ENCODE assay signal across 12 cellular contexts in the genomic region with DNA sequence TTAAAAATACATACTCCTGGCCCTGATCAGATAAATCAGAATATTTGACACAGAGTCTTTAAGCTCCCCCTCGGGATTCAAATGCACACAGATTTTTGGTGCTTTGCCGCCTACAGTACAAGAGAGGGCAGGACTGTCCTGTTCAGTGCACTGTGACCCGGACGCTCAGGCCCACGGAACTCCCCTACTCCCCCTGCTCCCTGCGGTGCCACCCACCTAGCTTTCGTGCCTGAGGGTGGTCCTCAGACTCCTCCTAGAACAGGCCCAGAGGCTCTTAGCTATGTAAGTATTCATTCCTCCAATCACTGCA. TPM values are rescaled to one million over a fixed set of nuclear protein-coding genes. Genes with fewer than 3 reads are reported as not detected.
DNase-seq lines count a peak whose midpoint lies in the region; ATAC-seq, FAIRE-seq and TF ChIP-seq lines count a peak whose summit lies in the region.
"Had no signal": no experiment of that assay in that cellular context is flagged by ENCODE, and none has a peak within 500 bp of the region (broad histone marks: within the 10 kb centered on the region; RNA-seq: fewer than 3 reads in every experiment).

No MANE protein-coding gene starts in this region.

- peak overlapping the region; percentile 78 for H3K4me2 ChIP-seq in astrocyte (ENCODE audit: low read length)

- TF ChIP-seq CTCF in C4-2B (conservative IDR thresholded peaks at IDR 0.05) (no peak), astrocyte (IDR thresholded peaks at IDR 0.05; ENCODE audit: insufficient read depth, low read depth, low read length) (no peak), sigmoid colon (IDR thresholded peaks at IDR 0.05) (no peak)

- peak overlapping the region; percentile 76 for H2AFZ ChIP-seq in astrocyte (ENCODE audit: low read depth, low read length)

- H3K36me3 Mint-ChIP-seq in astrocyte (ENCODE audit: low read depth, unreplicated experiment), result no peaks in the 10 kb centered on the region
- H3K36me3 Mint-ChIP-seq in stimulated activated memory B cell treated with anti-CD40 and anti-IgM and Interleukin-4, amounts not matched to agents 10 μg/mL and 1 μg/mL and 100 μg/mL, for 72 hours, result no peaks in the 10 kb centered on the region
- H3K36me3 Mint-ChIP-seq: activated naive CD4-positive, alpha-beta T cell treated with anti-CD3 and anti-CD28 coated beads, Interleukin-2, amount 10 ng/mL, durations not matched to agents 7 days and 5 days had no signal

- ATAC-seq in stimulated activated memory B cell treated with anti-CD40 and anti-IgM and Interleukin-4, amounts not matched to agents 10 μg/mL and 1 μg/mL and 100 μg/mL, for 72 hours, result no peak

- intact Hi-C loops in sigmoid colon (cut with DNase I), result no loop called here

- WGBS in sigmoid colon, 2 donors, result 26 to 63% methylated on average over 7 of the region's 7 CpGs

- peak overlapping the region; percentile 75 for H3K9ac ChIP-seq in astrocyte (ENCODE audit: low read length)

- TF ChIP-seq POLR2A in sigmoid colon (IDR thresholded peaks at IDR 0.05), result no peak

- peaks cover 14% of the 10 kb centered on the region for H3K27me3 Mint-ChIP-seq in astrocyte (ENCODE audit: low read depth, unreplicated experiment)
- peaks cover 25% of the 10 kb centered on the region for H3K27me3 Mint-ChIP-seq in stimulated activated memory B cell treated with anti-CD40 and anti-IgM and Interleukin-4, amounts not matched to agents 10 μg/mL and 1 μg/mL and 100 μg/mL, for 72 hours

- no peaks in the 10 kb centered on the region for H3K79me2 ChIP-seq in astrocyte (ENCODE audit: insufficient read depth, low read length)

- DNase-seq in astrocyte (ENCODE audit: low read depth), result no peak
- DNase-seq in sigmoid colon, result no peak
- no peak for DNase-seq in NAMALWA (ENCODE audit: low spot score)
- DNase-seq in RPMI8226, result no peak
- no peak for DNase-seq in HPDE6-E6E7 (ENCODE audit: extremely low spot score)
- DNase-seq: activated naive CD4-positive, alpha-beta T cell treated with anti-CD3 and anti-CD28 coated beads, Interleukin-2, amount 10 ng/mL, durations not matched to agents 7 days and 5 days; cerebellar nuclear complex had no signal

- H3K27ac ChIP-seq in C4-2B, result peak overlapping the region; percentile 58
- H3K27ac ChIP-seq in astrocyte (ENCODE audit: low read depth, low read length), result peak overlapping the region; percentile 97
- H3K27ac ChIP-seq in layer of hippocampus (ENCODE audit: low read depth, low read length), result peak overlapping the region; percentile 66
- H3K27ac ChIP-seq in sigmoid colon, result peak overlapping the region; percentile 54 to 74 (median 62)

- no peak for TF ChIP-seq EP300 in sigmoid colon (IDR thresholded peaks at IDR 0.05)

- no peak for FAIRE-seq in astrocyte (lab: Jason Lieb, UNC)
- FAIRE-seq: D721Med had no signal

- H3K4me3 ChIP-seq in astrocyte (ENCODE audit: insufficient read depth, low read depth, low read length) (no peak overlapping the region), sigmoid colon (no peak overlapping the region)

- no peaks in the 10 kb centered on the region for H3K27me3 ChIP-seq in astrocyte (ENCODE audit: insufficient read depth, low read length)
- no peaks in the 10 kb centered on the region for H3K27me3 ChIP-seq in layer of hippocampus (ENCODE audit: control insufficient read depth, insufficient read depth, low read length)
- H3K27me3 ChIP-seq in sigmoid colon, result no peaks in the 10 kb centered on the region

- H3K9me3 ChIP-seq in astrocyte (ENCODE audit: insufficient read depth, low read depth, low read length) (no peaks in the 10 kb centered on the region), sigmoid colon (no peaks in the 10 kb centered on the region)

- H3K9me3 Mint-ChIP-seq in astrocyte (ENCODE audit: unreplicated experiment), result peaks cover 2% of the 10 kb centered on the region
- peaks cover 4% of the 10 kb centered on the region for H3K9me3 Mint-ChIP-seq in stimulated activated memory B cell treated with anti-CD40 and anti-IgM and Interleukin-4, amounts not matched to agents 10 μg/mL and 1 μg/mL and 100 μg/mL, for 72 hours
- H3K9me3 Mint-ChIP-seq: activated naive CD4-positive, alpha-beta T cell treated with anti-CD3 and anti-CD28 coated beads, Interleukin-2, amount 10 ng/mL, durations not matched to agents 7 days and 5 days had no signal

- H3K27ac Mint-ChIP-seq in astrocyte (ENCODE audit: unreplicated experiment), result peak overlapping the region; percentile 100
- no peak overlapping the region for H3K27ac Mint-ChIP-seq in stimulated activated memory B cell treated with anti-CD40 and anti-IgM and Interleukin-4, amounts not matched to agents 10 μg/mL and 1 μg/mL and 100 μg/mL, for 72 hours
- H3K27ac Mint-ChIP-seq: activated naive CD4-positive, alpha-beta T cell treated with anti-CD3 and anti-CD28 coated beads, Interleukin-2, amount 10 ng/mL, durations not matched to agents 7 days and 5 days had no signal

- peak overlapping the region; percentile 11 for H3K4me3 Mint-ChIP-seq in astrocyte (ENCODE audit: unreplicated experiment)
- H3K4me3 Mint-ChIP-seq in stimulated activated memory B cell treated with anti-CD40 and anti-IgM and Interleukin-4, amounts not matched to agents 10 μg/mL and 1 μg/mL and 100 μg/mL, for 72 hours, result no peak overlapping the region
- H3K4me3 Mint-ChIP-seq: activated naive CD4-positive, alpha-beta T cell treated with anti-CD3 and anti-CD28 coated beads, Interleukin-2, amount 10 ng/mL, durations not matched to agents 7 days and 5 days had no signal

- peaks cover 34% of the 10 kb centered on the region for H3K4me1 Mint-ChIP-seq in astrocyte (ENCODE audit: low read depth, unreplicated experiment)
- no peaks in the 10 kb centered on the region for H3K4me1 Mint-ChIP-seq in stimulated activated memory B cell treated with anti-CD40 and anti-IgM and Interleukin-4, amounts not matched to agents 10 μg/mL and 1 μg/mL and 100 μg/mL, for 72 hours
- H3K4me1 Mint-ChIP-seq: activated naive CD4-positive, alpha-beta T cell treated with anti-CD3 and anti-CD28 coated beads, Interleukin-2, amount 10 ng/mL, durations not matched to agents 7 days and 5 days had no signal

- H3K36me3 ChIP-seq in astrocyte (ENCODE audit: insufficient read depth, low read length), result no peaks in the 10 kb centered on the region
- H3K36me3 ChIP-seq in sigmoid colon, result no peaks in the 10 kb centered on the region

- H3K4me1 ChIP-seq in astrocyte (ENCODE audit: insufficient read depth, low read length), result peaks cover 37% of the 10 kb centered on the region
- H3K4me1 ChIP-seq in sigmoid colon, result peaks cover 0 to 38% (median 30%) of the 10 kb centered on the region in 4 donors

- H4K20me1 ChIP-seq in astrocyte (ENCODE audit: insufficient read depth, low read length), result no peaks in the 10 kb centered on the region

RNA-seq across cellular contexts. Expression of gene SERPINA3, which starts 13.7 kb away (rescaled TPM):
- total RNA-seq in astrocyte (1.3 and 2.9 TPM in 2 replicates), sigmoid colon (100 to 1,000 TPM in 1 of 4 donors, 10 to 100 TPM in 3; 80.9 to 233 (median 97.9) TPM)
- polyA plus RNA-seq in sigmoid colon, result 10 to 100 TPM in 2 of 3 donors, 1 to 10 TPM in 1; 2.3 to 94.5 (median 59.5) TPM

RNA-seq across cellular contexts. Expression of gene SERPINA5, which starts 17.2 kb away (rescaled TPM):
- total RNA-seq in astrocyte, result 0.23 and 0.36 TPM in 2 replicates
- 1 to 10 TPM; 1.4 to 9.3 (median 3.3) TPM for total RNA-seq in sigmoid colon
- polyA plus RNA-seq in sigmoid colon, result 1 to 10 TPM in 1 of 3 donors, under 1 TPM in 1, not detected in 1; 0.69 to 4.5 TPM

RNA-seq across cellular contexts. Expression of gene SERPINA4, which starts 37.2 kb away (rescaled TPM):
- total RNA-seq in astrocyte (not detected in 2 replicates), sigmoid colon (not detected)
- polyA plus RNA-seq in sigmoid colon, result not detected
- total RNA-seq: right cardiac atrium had no signal
- polyA plus RNA-seq: right cardiac atrium had no signal

Comparison
In these comparisons a context has a peak if more than half of its experiments do, and no peak if none do; other contexts are left out.
1. RNA of gene SERPINA3, which starts 13.7 kb away (total RNA-seq): 80.9 to 233 TPM in sigmoid colon; 1.3 to 2.9 TPM in astrocyte; every median in the first group is over 10 times any median in the second.
2. Peak in every context shown above with its lines, with median percentiles within 50 percentile points of each other: H3K27ac ChIP-seq.